In the genomic region with DNA sequence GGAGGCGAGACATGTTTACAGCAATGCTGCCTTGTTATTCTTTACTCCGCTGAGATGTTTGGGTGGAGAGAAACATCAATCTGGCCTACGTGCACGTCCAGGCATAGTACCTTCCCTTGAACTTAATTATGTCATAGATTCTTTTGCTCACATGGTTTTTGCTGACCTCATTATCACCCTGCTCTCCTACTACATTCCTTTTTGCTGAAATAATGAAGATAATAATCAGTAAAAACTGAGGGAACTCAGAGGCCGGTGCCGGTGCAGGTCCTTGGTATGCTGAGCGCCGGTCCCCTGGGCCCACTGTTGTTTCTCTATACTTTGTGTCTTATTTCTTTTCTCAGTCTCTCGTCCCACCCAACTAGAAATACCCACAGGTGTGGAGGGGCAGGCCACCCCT, we compare ENCODE assay signal across 4 cellular contexts. TPM values are rescaled to one million over a fixed set of nuclear protein-coding genes. Genes with fewer than 3 reads are reported as not detected.
"Had no signal": no experiment of that assay in that cellular context is flagged by ENCODE, and none has a peak within 500 bp of the region (broad histone marks: within the 10 kb centered on the region; RNA-seq: fewer than 3 reads in every experiment).

No MANE protein-coding gene starts in this region.

RNA-seq across cellular contexts. Expression of a gene that starts 15.4 kb away (rescaled TPM):
- total RNA-seq: ascending aorta had no signal

RNA-seq across cellular contexts. Expression of a gene that starts 22.2 kb away (rescaled TPM):
- total RNA-seq: ascending aorta, dermis blood vessel endothelial cell, esophagus squamous epithelium, thoracic aorta had no signal
